In genomic region chr2:20514596-20515269, GRCh38 we compare ENCODE assay signal across 10 cellular contexts.
DNase-seq lines count a peak whose midpoint lies in the region; TF ChIP-seq lines count a peak whose summit lies in the region.
"Had no signal": no experiment of that assay in that cellular context is flagged by ENCODE, and none has a peak within 500 bp of the region (broad histone marks: within the 10 kb centered on the region; RNA-seq: fewer than 3 reads in every experiment).

No MANE protein-coding gene starts in this region.

- H3K36me3 Mint-ChIP-seq in Calu3 (ENCODE audit: insufficient read depth, unreplicated experiment) = peaks cover 37% of the 10 kb centered on the region
- H3K36me3 Mint-ChIP-seq: brain had no signal

- DNase-seq in Calu3 (peak; percentile 86), SJCRH30 (peak; percentile 64 to 65), fibroblast of peridontal ligament (ENCODE audit: extremely low read depth) (peak; percentile 93), osteoblast (ENCODE audit: insufficient read length, low spot score, missing footprints) (peak; percentile 98), NOMO-1 (lab: John Stamatoyannopoulos, UW; ENCODE audit: unreplicated experiment in 2 of 2) (no peak), NCI-H2227 (lab: John Stamatoyannopoulos, UW; ENCODE audit: unreplicated experiment) (no peak), SIG-M5 treated with dmso at 0.1 percent for 504 hours (lab: John Stamatoyannopoulos, UW; ENCODE audit: unreplicated experiment) (no peak), Karpas-422 (no peak)

- no peak overlapping the region for H3K9ac ChIP-seq in Karpas-422 (ENCODE audit: low read length)

- intact Hi-C loops in Calu3 (cut with micrococcal nuclease; ENCODE audit: unreplicated experiment) = loop anchor here (5.0 kb wide), 1 partner anchor 68 kb away; no protein-coding TSS in a partner anchor

- H3K27ac Mint-ChIP-seq in Calu3 (ENCODE audit: unreplicated experiment) = peak overlapping the region; percentile 99

- H3K4me1 ChIP-seq in SJCRH30 = peaks cover 23% of the 10 kb centered on the region; the same call in 1 of the 2 replicates
- H3K4me1 ChIP-seq in osteoblast (ENCODE audit: insufficient read depth, low read length) = peaks cover 17% of the 10 kb centered on the region
- H3K4me1 ChIP-seq in Karpas-422 (ENCODE audit: low read length) = no peaks in the 10 kb centered on the region; the same call in 1 of the 2 replicates

- TSS peak; percentile 70 for BruUV-seq in Calu3 (replicated peaks; lab: Mats Ljungman, UMichigan)

- H3K4me2 ChIP-seq in osteoblast (ENCODE audit: insufficient read depth, low read length) (peak overlapping the region; percentile 64), Karpas-422 (ENCODE audit: low read depth, low read length, poor library complexity, severe bottlenecking) (no peak overlapping the region)

- no peak overlapping the region for H3K4me3 ChIP-seq in SJCRH30
- peak overlapping the region; percentile 18 for H3K4me3 ChIP-seq in osteoblast (ENCODE audit: insufficient read depth, low read length)
- no peak overlapping the region for H3K4me3 ChIP-seq in Karpas-422 (ENCODE audit: low read length)
- H3K4me3 ChIP-seq: lung had no signal

- no peak for TF ChIP-seq CTCF in Calu3 (IDR thresholded peaks at IDR 0.05; ENCODE audit: unreplicated experiment)
- TF ChIP-seq CTCF in osteoblast (IDR thresholded peaks at IDR 0.05; ENCODE audit: extremely low read depth, low read depth, low read length) = no peak

- H3K27me3 ChIP-seq in SJCRH30 (no peaks in the 10 kb centered on the region), osteoblast (ENCODE audit: insufficient read depth, low read length) (no peaks in the 10 kb centered on the region), Karpas-422 (ENCODE audit: low read length) (no peaks in the 10 kb centered on the region)

- H4K20me1 ChIP-seq in osteoblast (ENCODE audit: insufficient read depth, low read length) (no peaks in the 10 kb centered on the region), Karpas-422 (ENCODE audit: insufficient read depth, low read depth, low read length) (0 out of 2 replicates have a peak, but pooled peaks cover 9% of the 10 kb centered on the region)

- peaks cover 3% of the 10 kb centered on the region for H3K9me3 Mint-ChIP-seq in Calu3 (ENCODE audit: low read depth, unreplicated experiment)

- no peaks in the 10 kb centered on the region for H3K27me3 Mint-ChIP-seq in Calu3 (ENCODE audit: unreplicated experiment)

- H3K79me2 ChIP-seq in osteoblast (ENCODE audit: insufficient read depth, low read length) = no peaks in the 10 kb centered on the region
- no peaks in the 10 kb centered on the region for H3K79me2 ChIP-seq in Karpas-422 (ENCODE audit: low read length)

- H3K36me3 ChIP-seq in SJCRH30 (no peaks in the 10 kb centered on the region), osteoblast (ENCODE audit: insufficient read depth, low read length) (no peaks in the 10 kb centered on the region), Karpas-422 (ENCODE audit: insufficient read depth, low read length) (no peaks in the 10 kb centered on the region)

- no peak overlapping the region for H3K27ac ChIP-seq in SJCRH30
- peak overlapping the region; percentile 94 for H3K27ac ChIP-seq in osteoblast (ENCODE audit: low read depth, low read length)
- H3K27ac ChIP-seq in Karpas-422 (ENCODE audit: low read length) = no peak overlapping the region

- peaks cover 74% of the 10 kb centered on the region for H3K4me1 Mint-ChIP-seq in Calu3 (ENCODE audit: low read depth, unreplicated experiment)

- H2AFZ ChIP-seq in osteoblast (ENCODE audit: low read length) = peak overlapping the region; percentile 73
- no peak overlapping the region for H2AFZ ChIP-seq in Karpas-422 (ENCODE audit: low read length)

- H3K9me3 ChIP-seq in SJCRH30 (replicated peaks) (0 out of 2 replicates have a peak, but pooled peaks cover 4% of the 10 kb centered on the region), osteoblast (ENCODE audit: low read depth, low read length) (no peaks in the 10 kb centered on the region), Karpas-422 (ENCODE audit: low read length) (no peaks in the 10 kb centered on the region)

- CTCF ChIA-PET in Calu3 (lab: Charles Lee) = no interaction called here

- no peaks in the 10 kb centered on the region for H3K9me2 ChIP-seq in Karpas-422 (replicated peaks; ENCODE audit: insufficient read depth, low read length)

- peak overlapping the region; percentile 61 for H3K4me3 Mint-ChIP-seq in Calu3 (ENCODE audit: low read depth, unreplicated experiment)
- H3K4me3 Mint-ChIP-seq: brain had no signal

Comparison
In these comparisons a context has a peak if more than half of its experiments do, and no peak if none do; other contexts are left out.
1. DNase-seq: peak in Calu3 (single experiment), SJCRH30 (2 of 2), fibroblast of peridontal ligament (single experiment) and osteoblast (single experiment); none in NOMO-1 (0 of 2), NCI-H2227 (single experiment), SIG-M5 treated with dmso at 0.1 percent for 504 hours (single experiment) and Karpas-422 (single experiment).